16 cellular contexts compared by ENCODE assay signal in genomic region chr13:108834193-108834592, GRCh38.
"Had no signal": no experiment of that assay in that cellular context is flagged by ENCODE, and none has a peak within 500 bp of the region (broad histone marks: within the 10 kb centered on the region; RNA-seq: fewer than 3 reads in every experiment).

No MANE protein-coding gene starts in this region.

- H3K27me3 Mint-ChIP-seq: activated naive CD8-positive, alpha-beta T cell; dendritic cell treated with granulocyte-macrophage colony-stimulating factor and Interleukin-4, amounts not matched to agents 40 ng/mL and 50 ng/mL, for 4 days; stimulated activated naive B cell treated with anti-CD40 and anti-IgM and Interleukin-4, amounts not matched to agents 10 μg/mL and 1 μg/mL and 100 μg/mL, for 72 hours had no signal

- H3K4me1 ChIP-seq: spleen, upper lobe of right lung had no signal

- H3K27ac ChIP-seq: cardiac muscle cell, neutrophil, sigmoid colon, spleen, thoracic aorta, upper lobe of right lung, WERI-Rb-1 had no signal

- H3K27me3 ChIP-seq: cardiac muscle cell, neutrophil, sigmoid colon, spleen, upper lobe of right lung had no signal

- DNase-seq: activated CD4-positive, alpha-beta T cell treated with anti-CD3 and anti-CD28 coated beads, Interleukin-2, amount 50 U/mL, for 4 hours; activated gamma-delta T cell treated with Interleukin-2 at 50 U/mL for 16 hours; amniotic stem cell; hypothalamus; left ventricle myocardium superior; natural killer cell; sigmoid colon; spleen; stimulated activated naive B cell treated with anti-CD40 and anti-IgM and Interleukin-4, amounts not matched to agents 10 μg/mL and 1 μg/mL and 100 μg/mL, for 72 hours; upper lobe of right lung; WERI-Rb-1 had no signal

- ATAC-seq: left ventricle myocardium superior; natural killer cell; stimulated activated naive B cell treated with anti-CD40 and anti-IgM and Interleukin-4, amounts not matched to agents 10 μg/mL and 1 μg/mL and 100 μg/mL, for 72 hours; upper lobe of right lung had no signal

- H3K9me3 ChIP-seq: neutrophil, sigmoid colon, thoracic aorta, upper lobe of right lung had no signal

- H3K9me3 Mint-ChIP-seq: natural killer cell; stimulated activated naive B cell treated with anti-CD40 and anti-IgM and Interleukin-4, amounts not matched to agents 10 μg/mL and 1 μg/mL and 100 μg/mL, for 72 hours had no signal

- H3K4me1 Mint-ChIP-seq: natural killer cell; stimulated activated naive B cell treated with anti-CD40 and anti-IgM and Interleukin-4, amounts not matched to agents 10 μg/mL and 1 μg/mL and 100 μg/mL, for 72 hours had no signal

- H3K36me3 Mint-ChIP-seq: activated naive CD8-positive, alpha-beta T cell; natural killer cell; stimulated activated naive B cell treated with anti-CD40 and anti-IgM and Interleukin-4, amounts not matched to agents 10 μg/mL and 1 μg/mL and 100 μg/mL, for 72 hours had no signal

- H3K27ac Mint-ChIP-seq: activated naive CD8-positive, alpha-beta T cell; dendritic cell treated with granulocyte-macrophage colony-stimulating factor and Interleukin-4, amounts not matched to agents 40 ng/mL and 50 ng/mL, for 4 days; natural killer cell; stimulated activated naive B cell treated with anti-CD40 and anti-IgM and Interleukin-4, amounts not matched to agents 10 μg/mL and 1 μg/mL and 100 μg/mL, for 72 hours had no signal

- H3K4me3 Mint-ChIP-seq: activated naive CD8-positive, alpha-beta T cell; dendritic cell treated with granulocyte-macrophage colony-stimulating factor and Interleukin-4, amounts not matched to agents 40 ng/mL and 50 ng/mL, for 4 days; natural killer cell; stimulated activated naive B cell treated with anti-CD40 and anti-IgM and Interleukin-4, amounts not matched to agents 10 μg/mL and 1 μg/mL and 100 μg/mL, for 72 hours had no signal

- H3K4me3 ChIP-seq: cardiac muscle cell, sigmoid colon, spleen, thoracic aorta, upper lobe of right lung had no signal

- H3K36me3 ChIP-seq: cardiac muscle cell, neutrophil, sigmoid colon, spleen, thoracic aorta, upper lobe of right lung, WERI-Rb-1 had no signal
